Comparison of ENCODE assay signal across 8 cellular contexts in genomic region chr2:197803033-197803444, GRCh38. TPM values are rescaled to one million over a fixed set of nuclear protein-coding genes. Genes with fewer than 3 reads are reported as not detected.
A peak's percentile ranks its signal among the peaks of the same experiment; 100 is the strongest.
DNase-seq lines count a peak whose midpoint lies in the region; ATAC-seq and TF ChIP-seq lines count a peak whose summit lies in the region.

No MANE protein-coding gene starts in this region.

- H3K4me3 ChIP-seq in colonic mucosa (no peak overlapping the region), right lobe of liver (no peak overlapping the region), vagina (no peak overlapping the region)

- H3K27ac ChIP-seq in C4-2B (no peak overlapping the region), colonic mucosa (no peak overlapping the region), right lobe of liver (no peak overlapping the region), vagina (no peak overlapping the region)

- 30% methylated on average over 2 of the region's 2 CpGs for WGBS in right lobe of liver (ENCODE audit: insufficient coverage, low coverage, low lambda C conversion rate, missing lambda C conversion rate)

- no peaks in the 10 kb centered on the region for H3K36me3 ChIP-seq in colonic mucosa
- H3K36me3 ChIP-seq in right lobe of liver, result no peaks in the 10 kb centered on the region
- H3K36me3 ChIP-seq in vagina, result no peaks in the 10 kb centered on the region

- DNase-seq in RPMI7951 (ENCODE audit: low read depth) (peak; percentile 46), colonic mucosa (no peak), right lobe of liver (no peak), vagina (ENCODE audit: extremely low spot score in 2 of 2) (no peak), mucosa of gallbladder (ENCODE audit: low spot score) (no peak)

- H3K9me3 ChIP-seq in colonic mucosa, result no peaks in the 10 kb centered on the region
- no peaks in the 10 kb centered on the region for H3K9me3 ChIP-seq in right lobe of liver
- no peaks in the 10 kb centered on the region for H3K9me3 ChIP-seq in vagina

- H3K27me3 ChIP-seq in colonic mucosa, result peaks cover 9% of the 10 kb centered on the region
- H3K27me3 ChIP-seq in right lobe of liver, result no peaks in the 10 kb centered on the region
- H3K27me3 ChIP-seq in vagina, result no peaks in the 10 kb centered on the region

- intact Hi-C loops in colonic mucosa (cut with DNase I) (loop anchor here (5.0 kb wide), 1 partner anchor 249 kb away; no protein-coding TSS in a partner anchor), right lobe of liver (cut with DNase I) (loop anchor here in 1 of 2 donors (5.0 kb wide), 1 partner anchor 324 kb away; no protein-coding TSS in a partner anchor), vagina (cut with DNase I) (loop anchor here (5.0 kb wide), 1 partner anchor 324 kb away; no protein-coding TSS in a partner anchor)

- ATAC-seq in GM18502 (IDR thresholded peaks at IDR 0.05; ENCODE audit: poor library complexity, unreplicated experiment) (peak; percentile 40), HG03521 (IDR thresholded peaks at IDR 0.05; ENCODE audit: unreplicated experiment) (peak; percentile 31), right lobe of liver (peak; percentile 52 to 70 (median 59))

- H3K4me1 ChIP-seq in colonic mucosa, result no peaks in the 10 kb centered on the region
- peaks cover 0 to 11% (median 2%) of the 10 kb centered on the region in 4 donors for H3K4me1 ChIP-seq in right lobe of liver
- peaks cover 11% of the 10 kb centered on the region for H3K4me1 ChIP-seq in vagina

- TF ChIP-seq CTCF in C4-2B (conservative IDR thresholded peaks at IDR 0.05) (peak; percentile 78), colonic mucosa (IDR thresholded peaks at IDR 0.05) (peak; percentile 76), right lobe of liver (IDR thresholded peaks at IDR 0.05) (peak; percentile 63 to 70 (median 66)), vagina (IDR thresholded peaks at IDR 0.05) (peak in 2 of 3 experiments; percentile 45 to 67)

- no peak overlapping the region for H3K9ac ChIP-seq in colonic mucosa (ENCODE audit: low read depth in 2 of 2, low read length in 2 of 2)

- TF ChIP-seq POLR2A in right lobe of liver (IDR thresholded peaks at IDR 0.05) (no peak), vagina (IDR thresholded peaks at IDR 0.05) (no peak)

RNA-seq across cellular contexts. Expression of gene PLCL1, which starts 1.4 kb away (rescaled TPM):
- 0.12 TPM in 1 of 2 replicates, not detected in the other for total RNA-seq in RPMI7951 (2014; rRNA removed; shearing (Covaris generic))
- total RNA-seq in colonic mucosa, result 1 to 10 TPM in 1 of 2 donors, under 1 TPM in 1; 0.30 to 1.3 TPM
- total RNA-seq in right lobe of liver, result under 1 TPM; 0.12 to 0.37 (median 0.24) TPM
- 6.6 TPM for total RNA-seq in vagina
- 4.4 TPM for total RNA-seq in mucosa of gallbladder

RNA-seq across cellular contexts. Expression of gene BOLL, which starts 17.9 kb away (rescaled TPM):
- total RNA-seq in RPMI7951 (2014; rRNA removed; shearing (Covaris generic)), result not detected in 2 replicates
- not detected for total RNA-seq in colonic mucosa
- total RNA-seq in right lobe of liver, result not detected
- total RNA-seq in vagina, result not detected
- not detected for total RNA-seq in mucosa of gallbladder
